ENCODE assay signal across 14 cellular contexts in the genomic region with DNA sequence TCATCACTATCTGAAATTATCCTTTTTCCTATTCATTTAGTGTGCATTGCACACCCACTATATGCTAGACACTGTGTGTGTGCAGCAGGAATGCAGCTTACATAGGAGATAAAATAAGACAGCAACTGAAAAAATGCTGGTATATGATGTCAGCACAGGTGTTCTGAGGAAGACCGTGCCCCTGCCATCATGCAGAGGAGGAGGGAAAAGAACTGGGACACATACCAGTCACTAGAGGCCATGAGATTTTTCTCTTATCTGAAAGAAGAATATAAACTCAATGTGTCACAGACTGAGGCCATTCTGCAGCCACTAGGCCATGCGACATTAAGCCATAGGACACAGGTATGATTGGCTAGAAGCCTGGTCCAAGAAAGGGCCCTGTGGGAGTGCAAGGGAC.
A peak's percentile ranks its signal among the peaks of the same experiment; 100 is the strongest.
DNase-seq lines count a peak whose midpoint lies in the region; ATAC-seq and TF ChIP-seq lines count a peak whose summit lies in the region.
"Had no signal": no experiment of that assay in that cellular context is flagged by ENCODE, and none has a peak within 500 bp of the region (broad histone marks: within the 10 kb centered on the region; RNA-seq: fewer than 3 reads in every experiment).

No MANE protein-coding gene starts in this region.

- POLR2A ChIA-PET in activated B cell treated with CpG ODN at 0.5 μM for 24 hours (lab: Charles Lee) = interaction anchor here (1.0 to 1.7 kb wide), 5 partner anchors 51 to 375 kb away, joined by 3 to 9 read pairs (median 5); a partner anchor contains a TSS

- no peaks in the 10 kb centered on the region for H3K27me3 Mint-ChIP-seq in activated naive CD4-positive, alpha-beta T cell treated with anti-CD3 and anti-CD28 coated beads for 36 hours (ENCODE audit: low read depth)
- peaks cover 4% of the 10 kb centered on the region for H3K27me3 Mint-ChIP-seq in activated naive CD4-positive, alpha-beta T cell treated with anti-CD3 and anti-CD28 coated beads, Interleukin-2, amount 10 ng/mL, durations not matched to agents 7 days and 5 days
- H3K27me3 Mint-ChIP-seq in activated B cell treated with CpG ODN at 0.5 μM for 24 hours = no peaks in the 10 kb centered on the region

- no peak for DNase-seq in activated naive CD4-positive, alpha-beta T cell treated with anti-CD3 and anti-CD28 coated beads for 36 hours
- DNase-seq in activated naive CD4-positive, alpha-beta T cell treated with anti-CD3 and anti-CD28 coated beads, Interleukin-2, amount 10 ng/mL, durations not matched to agents 7 days and 5 days = no peak
- DNase-seq in activated B cell treated with CpG ODN at 0.5 μM for 24 hours (no peak), putamen (ENCODE audit: low spot score) (peak; percentile 45), NCI-H510A treated with DMSO at 0.1 percent for 48 hours (lab: John Stamatoyannopoulos, UW) (no peak), Ammon's horn (ENCODE audit: low spot score) (no peak), middle frontal gyrus (ENCODE audit: extremely low spot score, low spot score) (no peak)
- DNase-seq: amniotic stem cell, foreskin melanocyte, left ventricle myocardium inferior, NCI-H1694 treated with DMSO at 0.1 percent for 48 hours, SW 1271 had no signal

- intact Hi-C loops in activated naive CD4-positive, alpha-beta T cell treated with anti-CD3 and anti-CD28 coated beads for 36 hours (cut with micrococcal nuclease) = loop anchor here (1.0 kb wide), 1 partner anchor 375 kb away; no protein-coding TSS in a partner anchor
- intact Hi-C loops in activated B cell treated with CpG ODN at 0.5 μM for 24 hours (cut with micrococcal nuclease) = loop anchor here (1.0 to 10.0 kb wide), 5 partner anchors 10 to 733 kb away; a partner anchor contains a TSS

- peak overlapping the region; percentile 60 for H3K27ac Mint-ChIP-seq in activated naive CD4-positive, alpha-beta T cell treated with anti-CD3 and anti-CD28 coated beads for 36 hours
- no peak overlapping the region for H3K27ac Mint-ChIP-seq in activated naive CD4-positive, alpha-beta T cell treated with anti-CD3 and anti-CD28 coated beads, Interleukin-2, amount 10 ng/mL, durations not matched to agents 7 days and 5 days
- peak overlapping the region; percentile 63 for H3K27ac Mint-ChIP-seq in activated B cell treated with CpG ODN at 0.5 μM for 24 hours
- H3K27ac Mint-ChIP-seq: WTC11 had no signal

- ATAC-seq in HG02981 (IDR thresholded peaks at IDR 0.05; ENCODE audit: unreplicated experiment) (peak; percentile 2), activated B cell treated with CpG ODN at 0.5 μM for 24 hours (ENCODE audit: low read depth) (no peak)

- CTCF ChIA-PET in activated naive CD4-positive, alpha-beta T cell treated with anti-CD3 and anti-CD28 coated beads for 36 hours (lab: Charles Lee) = interaction anchor here (0.8 to 4.4 kb wide), 5 partner anchors 11 to 302 kb away, joined by 3 to 24 read pairs (median 3); no protein-coding TSS in a partner anchor
- CTCF ChIA-PET in activated naive CD4-positive, alpha-beta T cell treated with anti-CD3 and anti-CD28 coated beads, Interleukin-2, amount 10 ng/mL, durations not matched to agents 7 days and 5 days (lab: Charles Lee) = interaction anchor here (0.7 to 2.5 kb wide), 14 partner anchors 8 to 375 kb away, joined by 3 to 15 read pairs (median 4); no protein-coding TSS in a partner anchor
- CTCF ChIA-PET in activated B cell treated with CpG ODN at 0.5 μM for 24 hours (lab: Charles Lee) = interaction anchor here (0.9 to 4.4 kb wide), 12 partner anchors 11 to 375 kb away, joined by 3 to 66 read pairs (median 5); a partner anchor contains a TSS

- no peak for TF ChIP-seq CTCF in activated B cell treated with CpG ODN at 0.5 μM for 24 hours (IDR thresholded peaks at IDR 0.05)

- H3K36me3 Mint-ChIP-seq in activated naive CD4-positive, alpha-beta T cell treated with anti-CD3 and anti-CD28 coated beads for 36 hours (ENCODE audit: low read depth) = peaks cover 3% of the 10 kb centered on the region
- H3K36me3 Mint-ChIP-seq in activated naive CD4-positive, alpha-beta T cell treated with anti-CD3 and anti-CD28 coated beads, Interleukin-2, amount 10 ng/mL, durations not matched to agents 7 days and 5 days = peaks cover 8% of the 10 kb centered on the region
- H3K36me3 Mint-ChIP-seq in activated B cell treated with CpG ODN at 0.5 μM for 24 hours (ENCODE audit: low read depth) = no peaks in the 10 kb centered on the region
- H3K36me3 Mint-ChIP-seq: WTC11 had no signal

- peaks cover 76% of the 10 kb centered on the region for H3K4me1 Mint-ChIP-seq in activated naive CD4-positive, alpha-beta T cell treated with anti-CD3 and anti-CD28 coated beads for 36 hours (ENCODE audit: low read depth)
- H3K4me1 Mint-ChIP-seq in activated naive CD4-positive, alpha-beta T cell treated with anti-CD3 and anti-CD28 coated beads, Interleukin-2, amount 10 ng/mL, durations not matched to agents 7 days and 5 days = peaks cover 52% of the 10 kb centered on the region
- H3K4me1 Mint-ChIP-seq in activated B cell treated with CpG ODN at 0.5 μM for 24 hours = peaks cover 34% of the 10 kb centered on the region
- H3K4me1 Mint-ChIP-seq: WTC11 had no signal

- no peak overlapping the region for H3K4me3 Mint-ChIP-seq in activated naive CD4-positive, alpha-beta T cell treated with anti-CD3 and anti-CD28 coated beads for 36 hours
- no peak overlapping the region for H3K4me3 Mint-ChIP-seq in activated naive CD4-positive, alpha-beta T cell treated with anti-CD3 and anti-CD28 coated beads, Interleukin-2, amount 10 ng/mL, durations not matched to agents 7 days and 5 days
- no peak overlapping the region for H3K4me3 Mint-ChIP-seq in activated B cell treated with CpG ODN at 0.5 μM for 24 hours
- H3K4me3 Mint-ChIP-seq: WTC11 had no signal

- H3K9me3 Mint-ChIP-seq in activated naive CD4-positive, alpha-beta T cell treated with anti-CD3 and anti-CD28 coated beads for 36 hours = no peaks in the 10 kb centered on the region
- no peaks in the 10 kb centered on the region for H3K9me3 Mint-ChIP-seq in activated naive CD4-positive, alpha-beta T cell treated with anti-CD3 and anti-CD28 coated beads, Interleukin-2, amount 10 ng/mL, durations not matched to agents 7 days and 5 days
- H3K9me3 Mint-ChIP-seq in activated B cell treated with CpG ODN at 0.5 μM for 24 hours = no peaks in the 10 kb centered on the region
